Comparison of ENCODE assay signal across 1 cellular context in genomic region chrX:132406106-132406505, GRCh38.
TF ChIP-seq lines count a peak whose summit lies in the region.

No MANE protein-coding gene starts in this region.

TF ChIP-seq in WTC11, 78 proteins besides CTCF, POLR2A, EP300 and RAD21 (continued from another document):
- TF ChIP-seq ZMAT4 (CRISPR knock-in tag; IDR thresholded peaks at IDR 0.05) = no peak
- TF ChIP-seq GABPB1 (CRISPR knock-in tag; IDR thresholded peaks at IDR 0.05) = no peak
- TF ChIP-seq MLX (CRISPR knock-in tag; IDR thresholded peaks at IDR 0.05) = no peak
